Comparison of ENCODE assay signal across 1 cellular context in the genomic region with DNA sequence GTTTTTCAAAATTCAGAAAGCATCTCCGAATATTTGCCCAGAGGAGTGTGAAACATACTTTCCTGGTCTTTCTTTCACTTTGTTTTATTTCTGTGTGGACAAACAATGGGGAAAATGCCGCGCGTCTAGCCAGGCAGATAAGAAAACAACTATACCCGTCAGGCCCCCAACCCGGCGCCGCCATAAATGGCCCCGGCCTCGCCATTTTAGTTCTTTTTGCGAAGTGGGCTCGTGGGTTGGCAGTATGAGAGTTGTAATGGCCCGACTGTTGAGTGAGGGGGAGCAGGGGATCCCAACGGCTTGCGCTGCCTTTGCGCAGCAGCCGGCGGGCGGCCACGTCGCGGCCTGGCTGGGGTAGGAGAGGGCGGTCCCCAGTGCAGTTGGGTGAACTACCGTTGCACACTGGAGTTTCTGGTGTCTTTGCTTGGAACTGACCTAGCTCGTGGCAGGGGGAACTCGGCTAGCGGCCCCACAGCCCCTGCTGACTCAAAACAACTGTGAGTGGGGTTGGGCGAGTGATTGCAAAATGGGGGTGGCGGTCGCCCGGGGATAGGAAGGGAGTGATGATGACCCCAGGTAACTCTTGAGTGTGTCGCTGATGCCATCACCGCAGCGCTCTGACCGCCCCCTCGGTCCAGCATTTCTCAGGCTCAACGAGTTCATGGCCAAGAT.
TF ChIP-seq lines count a peak whose summit lies in the region.

No MANE protein-coding gene starts in this region.

TF ChIP-seq in GM12878, 131 proteins besides CTCF, POLR2A, EP300 and RAD21 (continues in another document):
- peak; percentile 90 for TF ChIP-seq SKIL (IDR thresholded peaks at IDR 0.05; ENCODE audit: low read depth, poor library complexity, severe bottlenecking)
- no peak for TF ChIP-seq CHD2 (IDR thresholded peaks at IDR 0.05; ENCODE audit: borderline replicate concordance, low read depth, low read length)
- TF ChIP-seq IKZF1 (conservative IDR thresholded peaks at IDR 0.05): peak; percentile 17; the same call in 1 of the 2 replicates
- 0 out of 2 replicates have a peak, but pooled peaks have one; percentile 65 for TF ChIP-seq NBN (IDR thresholded peaks at IDR 0.05)
- no peak for TF ChIP-seq SMARCA5 (IDR thresholded peaks at IDR 0.05)
- no peak for TF ChIP-seq RCOR1 (conservative IDR thresholded peaks at IDR 0.05; ENCODE audit: low read depth, low read length)
- peak in 1 of 2 experiments; percentile 74; a peak in 2 of 4 replicates for TF ChIP-seq SRF (IDR thresholded peaks at IDR 0.05; ENCODE audit: low read depth in 2 of 2, low read length in 2 of 2)
- TF ChIP-seq MTA3 (IDR thresholded peaks at IDR 0.05; ENCODE audit: borderline replicate concordance, low read length): no peak
- no peak for TF ChIP-seq SREBF2 (IDR thresholded peaks at IDR 0.05; ENCODE audit: low read length)
- no peak for TF ChIP-seq HDAC2 (IDR thresholded peaks at IDR 0.05)
- TF ChIP-seq CEBPB (IDR thresholded peaks at IDR 0.05; ENCODE audit: borderline replicate concordance in 1 of 2, low read depth in 2 of 2, low read length in 2 of 2): no peak
- no peak for TF ChIP-seq KAT2A (conservative IDR thresholded peaks at IDR 0.05; ENCODE audit: control insufficient read depth, low read depth, low read length)
- no peak for TF ChIP-seq RBBP5 (conservative IDR thresholded peaks at IDR 0.05)
- TF ChIP-seq, protein P1, sequence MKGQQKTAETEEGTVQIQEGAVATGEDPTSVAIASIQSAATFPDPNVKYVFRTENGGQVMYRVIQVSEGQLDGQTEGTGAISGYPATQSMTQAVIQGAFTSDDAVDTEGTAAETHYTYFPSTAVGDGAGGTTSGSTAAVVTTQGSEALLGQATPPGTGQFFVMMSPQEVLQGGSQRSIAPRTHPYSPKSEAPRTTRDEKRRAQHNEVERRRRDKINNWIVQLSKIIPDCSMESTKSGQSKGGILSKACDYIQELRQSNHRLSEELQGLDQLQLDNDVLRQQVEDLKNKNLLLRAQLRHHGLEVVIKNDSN (IDR thresholded peaks at IDR 0.05; ENCODE audit: borderline replicate concordance, extremely low read length, insufficient read depth, low read depth, low read length): no peak
- TF ChIP-seq, protein P2, sequence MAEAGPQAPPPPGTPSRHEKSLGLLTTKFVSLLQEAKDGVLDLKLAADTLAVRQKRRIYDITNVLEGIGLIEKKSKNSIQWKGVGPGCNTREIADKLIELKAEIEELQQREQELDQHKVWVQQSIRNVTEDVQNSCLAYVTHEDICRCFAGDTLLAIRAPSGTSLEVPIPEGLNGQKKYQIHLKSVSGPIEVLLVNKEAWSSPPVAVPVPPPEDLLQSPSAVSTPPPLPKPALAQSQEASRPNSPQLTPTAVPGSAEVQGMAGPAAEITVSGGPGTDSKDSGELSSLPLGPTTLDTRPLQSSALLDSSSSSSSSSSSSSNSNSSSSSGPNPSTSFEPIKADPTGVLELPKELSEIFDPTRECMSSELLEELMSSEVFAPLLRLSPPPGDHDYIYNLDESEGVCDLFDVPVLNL (IDR thresholded peaks at IDR 0.05; ENCODE audit: low read depth, low read length): no peak
- TF ChIP-seq POLR2AphosphoS2 (IDR thresholded peaks at IDR 0.05; ENCODE audit: low read depth, low read length): peak; percentile 93
- no peak for TF ChIP-seq ZNF384 (IDR thresholded peaks at IDR 0.05; ENCODE audit: borderline replicate concordance, low read depth, low read length)
- TF ChIP-seq NR2F1 (conservative IDR thresholded peaks at IDR 0.05): no peak; the same call in none of the 2 replicates
- no peak for TF ChIP-seq SMAD1 (IDR thresholded peaks at IDR 0.05; ENCODE audit: low read depth, partially characterized antibody)
- TF ChIP-seq, protein P3, sequence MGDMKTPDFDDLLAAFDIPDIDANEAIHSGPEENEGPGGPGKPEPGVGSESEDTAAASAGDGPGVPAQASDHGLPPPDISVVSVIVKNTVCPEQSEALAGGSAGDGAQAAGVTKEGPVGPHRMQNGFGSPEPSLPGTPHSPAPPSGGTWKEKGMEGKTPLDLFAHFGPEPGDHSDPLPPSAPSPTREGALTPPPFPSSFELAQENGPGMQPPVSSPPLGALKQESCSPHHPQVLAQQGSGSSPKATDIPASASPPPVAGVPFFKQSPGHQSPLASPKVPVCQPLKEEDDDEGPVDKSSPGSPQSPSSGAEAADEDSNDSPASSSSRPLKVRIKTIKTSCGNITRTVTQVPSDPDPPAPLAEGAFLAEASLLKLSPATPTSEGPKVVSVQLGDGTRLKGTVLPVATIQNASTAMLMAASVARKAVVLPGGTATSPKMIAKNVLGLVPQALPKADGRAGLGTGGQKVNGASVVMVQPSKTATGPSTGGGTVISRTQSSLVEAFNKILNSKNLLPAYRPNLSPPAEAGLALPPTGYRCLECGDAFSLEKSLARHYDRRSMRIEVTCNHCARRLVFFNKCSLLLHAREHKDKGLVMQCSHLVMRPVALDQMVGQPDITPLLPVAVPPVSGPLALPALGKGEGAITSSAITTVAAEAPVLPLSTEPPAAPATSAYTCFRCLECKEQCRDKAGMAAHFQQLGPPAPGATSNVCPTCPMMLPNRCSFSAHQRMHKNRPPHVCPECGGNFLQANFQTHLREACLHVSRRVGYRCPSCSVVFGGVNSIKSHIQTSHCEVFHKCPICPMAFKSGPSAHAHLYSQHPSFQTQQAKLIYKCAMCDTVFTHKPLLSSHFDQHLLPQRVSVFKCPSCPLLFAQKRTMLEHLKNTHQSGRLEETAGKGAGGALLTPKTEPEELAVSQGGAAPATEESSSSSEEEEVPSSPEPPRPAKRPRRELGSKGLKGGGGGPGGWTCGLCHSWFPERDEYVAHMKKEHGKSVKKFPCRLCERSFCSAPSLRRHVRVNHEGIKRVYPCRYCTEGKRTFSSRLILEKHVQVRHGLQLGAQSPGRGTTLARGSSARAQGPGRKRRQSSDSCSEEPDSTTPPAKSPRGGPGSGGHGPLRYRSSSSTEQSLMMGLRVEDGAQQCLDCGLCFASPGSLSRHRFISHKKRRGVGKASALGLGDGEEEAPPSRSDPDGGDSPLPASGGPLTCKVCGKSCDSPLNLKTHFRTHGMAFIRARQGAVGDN (IDR thresholded peaks at IDR 0.05): peak; percentile 15; the same call in 1 of the 2 replicates
- no peak for TF ChIP-seq CBX3 (IDR thresholded peaks at IDR 0.05; ENCODE audit: borderline replicate concordance, low read depth)
- TF ChIP-seq TCF3 (IDR thresholded peaks at IDR 0.05; ENCODE audit: borderline replicate concordance, insufficient read depth, low read depth, low read length): peak; percentile 69; the same call in 1 of the 2 replicates
- peak; percentile 96 for TF ChIP-seq POU2F2 (IDR thresholded peaks at IDR 0.05; ENCODE audit: borderline replicate concordance, low read depth, low read length)
- TF ChIP-seq REST (IDR thresholded peaks at IDR 0.05; ENCODE audit: low read depth, low read length): peak; percentile 50; the same call in 1 of the 2 replicates
- TF ChIP-seq WRNIP1 (IDR thresholded peaks at IDR 0.05; ENCODE audit: borderline replicate concordance, low read depth, low read length): no peak
- TF ChIP-seq ELK1 (IDR thresholded peaks at IDR 0.05; ENCODE audit: low read depth, low read length): no peak
- peak; percentile 94 for TF ChIP-seq TAF1 (IDR thresholded peaks at IDR 0.05; ENCODE audit: borderline replicate concordance, low read depth, low read length)
- TF ChIP-seq HCFC1 (IDR thresholded peaks at IDR 0.05; ENCODE audit: low read length): no peak; the same call in none of the 2 replicates
- TF ChIP-seq USF2 (IDR thresholded peaks at IDR 0.05; ENCODE audit: borderline replicate concordance, low read depth, low read length): no peak
- TF ChIP-seq PAX8 (IDR thresholded peaks at IDR 0.05): no peak
- peak; percentile 99 for TF ChIP-seq SMAD5 (IDR thresholded peaks at IDR 0.05; ENCODE audit: low read depth)
- no peak for TF ChIP-seq IKZF2 (IDR thresholded peaks at IDR 0.05)
- peak; percentile 54; the same call in 1 of the 2 replicates for TF ChIP-seq RUNX3 (IDR thresholded peaks at IDR 0.05; ENCODE audit: low read length)
- TF ChIP-seq, protein P4, sequence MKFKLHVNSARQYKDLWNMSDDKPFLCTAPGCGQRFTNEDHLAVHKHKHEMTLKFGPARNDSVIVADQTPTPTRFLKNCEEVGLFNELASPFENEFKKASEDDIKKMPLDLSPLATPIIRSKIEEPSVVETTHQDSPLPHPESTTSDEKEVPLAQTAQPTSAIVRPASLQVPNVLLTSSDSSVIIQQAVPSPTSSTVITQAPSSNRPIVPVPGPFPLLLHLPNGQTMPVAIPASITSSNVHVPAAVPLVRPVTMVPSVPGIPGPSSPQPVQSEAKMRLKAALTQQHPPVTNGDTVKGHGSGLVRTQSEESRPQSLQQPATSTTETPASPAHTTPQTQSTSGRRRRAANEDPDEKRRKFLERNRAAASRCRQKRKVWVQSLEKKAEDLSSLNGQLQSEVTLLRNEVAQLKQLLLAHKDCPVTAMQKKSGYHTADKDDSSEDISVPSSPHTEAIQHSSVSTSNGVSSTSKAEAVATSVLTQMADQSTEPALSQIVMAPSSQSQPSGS (IDR thresholded peaks at IDR 0.05; ENCODE audit: low read length): peak; percentile 20; the same call in 1 of the 2 replicates
- TF ChIP-seq RELA (IDR thresholded peaks at IDR 0.05; ENCODE audit: borderline replicate concordance, partially characterized antibody): peak; percentile 29
